ENCODE assay signal across 8 cellular contexts in the genomic region with DNA sequence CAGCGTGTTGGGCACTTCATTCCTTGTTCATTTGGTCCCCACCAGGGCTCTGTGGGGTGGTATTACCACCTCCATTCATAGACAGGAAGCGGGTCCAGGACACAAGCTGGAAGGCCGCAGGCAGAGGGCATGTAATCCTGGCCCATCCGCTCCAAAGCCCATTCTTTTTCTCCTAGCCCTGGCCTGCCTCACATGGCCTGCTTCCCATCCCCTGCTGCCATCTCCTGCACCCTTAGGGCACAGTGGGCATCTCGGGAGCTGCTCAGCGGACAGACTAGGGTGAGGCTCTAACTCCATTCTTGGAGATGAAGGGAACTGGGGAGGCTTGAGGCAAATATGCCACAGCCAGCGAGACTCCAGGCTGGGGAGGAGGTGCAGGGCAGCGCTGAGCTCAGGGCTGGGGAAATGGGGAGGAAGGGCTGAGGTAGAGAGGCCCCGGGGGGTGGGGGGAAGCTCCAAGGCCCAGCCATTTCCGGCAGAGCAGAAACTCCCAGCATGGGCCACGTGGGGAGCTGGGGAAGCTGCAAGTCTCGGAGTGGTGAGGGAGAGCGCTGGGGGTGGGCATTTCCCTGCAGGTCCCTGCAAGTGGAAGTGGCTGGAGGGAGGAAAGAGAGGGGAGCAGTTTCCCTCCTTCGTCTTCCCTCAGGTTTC. TPM values are rescaled to one million over a fixed set of nuclear protein-coding genes. Genes with fewer than 3 reads are reported as not detected.
DNase-seq lines count a peak whose midpoint lies in the region; ATAC-seq and TF ChIP-seq lines count a peak whose summit lies in the region.
"Had no signal": no experiment of that assay in that cellular context is flagged by ENCODE, and none has a peak within 500 bp of the region (broad histone marks: within the 10 kb centered on the region; RNA-seq: fewer than 3 reads in every experiment).

No MANE protein-coding gene starts in this region.

- H3K27me3 ChIP-seq in testis = no peaks in the 10 kb centered on the region

- no peaks in the 10 kb centered on the region for H3K9me3 ChIP-seq in testis

- no peak overlapping the region for H3K27ac ChIP-seq in testis

- WGBS in testis, 2 donors = 61 to 80% methylated on average over 14 of the region's 14 CpGs

- DNase-seq in Jurkat, Clone E6-1 (ENCODE audit: low read depth, low spot score) = peak; percentile 63
- DNase-seq in activated CD4-positive, alpha-beta T cell treated with anti-CD3 and anti-CD28 coated beads for 48 hours = peak; percentile 80
- DNase-seq in foreskin melanocyte = peak; percentile 70
- peak in 2 of 3 experiments; percentile 52 to 69 for DNase-seq in stimulated activated CD4-positive, alpha-beta T cell treated with anti-CD3 and anti-CD28 coated beads, TNF-alpha, amount 100 ng/mL, for 24 hours (ENCODE audit: low read depth in 3 of 3)
- no peak for DNase-seq in AG20443 (ENCODE audit: low spot score)
- no peak for DNase-seq in testis

- H3K4me3 ChIP-seq in Jurkat, Clone E6-1 (ENCODE audit: low read length) = no peak overlapping the region; the same call in 1 of the 2 replicates
- H3K4me3 ChIP-seq in testis = no peak overlapping the region

- H3K36me3 ChIP-seq in testis (ENCODE audit: low read depth, missing control alignments) = no peaks in the 10 kb centered on the region

- no peak for ATAC-seq in HG03196 (IDR thresholded peaks at IDR 0.05; ENCODE audit: unreplicated experiment)

- no peak for TF ChIP-seq CTCF in testis (IDR thresholded peaks at IDR 0.05)

- intact Hi-C loops in testis (cut with DNase I; ENCODE audit: low total_unique reads) = no loop called here

- TF ChIP-seq POLR2A in testis (IDR thresholded peaks at IDR 0.05) = no peak

- H3K4me1 ChIP-seq in testis = no peaks in the 10 kb centered on the region

RNA-seq across cellular contexts. Expression of a gene that starts 14.3 kb away (rescaled TPM):
- polyA plus RNA-seq in Jurkat, Clone E6-1 (2012; ENCODE audit: insufficient read depth, insufficient read length) = 9.8 TPM
- total RNA-seq in testis = 10 to 100 TPM; 37.0 to 38.9 TPM
- polyA plus RNA-seq in testis (ENCODE audit: insufficient read depth, low read depth, low replicate concordance) = 30.7 TPM

RNA-seq across cellular contexts. Expression of a gene that starts 16.0 kb away (rescaled TPM):
- polyA plus RNA-seq in Jurkat, Clone E6-1 (2012; ENCODE audit: insufficient read depth, insufficient read length) = not detected
- under 1 TPM in 1 of 2 donors, not detected in 1; 0.68 TPM for total RNA-seq in testis
- polyA plus RNA-seq in testis (ENCODE audit: insufficient read depth, low read depth, low replicate concordance) = 0.50 TPM
- total RNA-seq: epithelial cell of proximal tubule had no signal

RNA-seq across cellular contexts. Expression of a gene that starts 31.5 kb away (rescaled TPM):
- polyA plus RNA-seq in Jurkat, Clone E6-1 (2012; ENCODE audit: insufficient read depth, insufficient read length) = not detected
- 1 to 10 TPM; 5.0 to 8.9 TPM for total RNA-seq in testis
- 7.3 TPM for polyA plus RNA-seq in testis (ENCODE audit: insufficient read depth, low read depth, low replicate concordance)
- total RNA-seq: epithelial cell of proximal tubule had no signal

RNA-seq across cellular contexts. Expression of a gene that starts 56.4 kb away (rescaled TPM):
- not detected for polyA plus RNA-seq in Jurkat, Clone E6-1 (2012; ENCODE audit: insufficient read depth, insufficient read length)
- under 1 TPM in 1 of 2 donors, not detected in 1; 0.06 TPM for total RNA-seq in testis
- 0.22 TPM for polyA plus RNA-seq in testis (ENCODE audit: insufficient read depth, low read depth, low replicate concordance)
- total RNA-seq: epithelial cell of proximal tubule had no signal

RNA-seq across cellular contexts. Expression of a gene that starts 57.9 kb away (rescaled TPM):
- polyA plus RNA-seq in Jurkat, Clone E6-1 (2012; ENCODE audit: insufficient read depth, insufficient read length) = 19.2 TPM
- total RNA-seq in testis = 10 to 100 TPM; 54.8 to 74.9 TPM
- polyA plus RNA-seq in testis (ENCODE audit: insufficient read depth, low read depth, low replicate concordance) = 16.6 TPM

Comparison
In these comparisons a context has a peak if more than half of its experiments do, and no peak if none do; other contexts are left out.
1. DNase-seq: peak in Jurkat, Clone E6-1 (single experiment), activated CD4-positive, alpha-beta T cell treated with anti-CD3 and anti-CD28 coated beads for 48 hours (single experiment), foreskin melanocyte (single experiment) and stimulated activated CD4-positive, alpha-beta T cell treated with anti-CD3 and anti-CD28 coated beads, TNF-alpha, amount 100 ng/mL, for 24 hours (2 of 3); none in AG20443 (single experiment) and testis (single experiment).